ENCODE assay signal across 12 cellular contexts in the genomic region with DNA sequence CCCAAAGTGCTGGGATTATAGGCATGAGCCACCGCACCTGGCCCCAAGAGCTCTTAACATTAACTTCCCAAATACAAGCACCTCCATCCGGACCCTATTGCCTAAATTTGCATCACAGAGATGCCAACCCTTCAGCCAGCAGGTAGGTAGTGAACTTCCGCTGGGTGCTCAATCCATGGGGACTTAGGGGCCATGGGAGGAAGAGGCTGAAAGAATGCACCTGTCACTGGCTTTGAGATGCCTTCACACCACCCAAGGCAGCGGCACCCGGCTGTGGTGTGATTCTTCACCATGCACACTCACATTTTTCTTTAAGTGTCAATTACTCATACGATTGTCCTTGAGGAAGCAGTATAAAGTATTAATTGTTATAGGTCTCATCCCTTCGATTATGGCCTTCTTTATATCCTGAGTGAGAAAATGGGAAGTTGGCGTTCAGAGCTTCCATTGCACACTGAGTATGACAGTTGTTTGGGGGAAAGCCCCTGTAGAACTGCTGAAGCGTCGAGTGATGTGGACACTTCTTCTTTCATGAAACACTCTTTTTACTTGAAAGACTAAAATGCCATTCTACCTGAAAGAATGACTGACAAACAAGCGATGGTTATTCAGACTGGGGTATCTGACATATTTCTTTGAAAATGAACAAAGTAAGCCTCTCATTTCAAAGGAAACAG. TPM values are rescaled to one million over a fixed set of nuclear protein-coding genes. Genes with fewer than 3 reads are reported as not detected.
A peak's percentile ranks its signal among the peaks of the same experiment; 100 is the strongest.
DNase-seq lines count a peak whose midpoint lies in the region; ATAC-seq and TF ChIP-seq lines count a peak whose summit lies in the region.
"Had no signal": no experiment of that assay in that cellular context is flagged by ENCODE, and none has a peak within 500 bp of the region (broad histone marks: within the 10 kb centered on the region; RNA-seq: fewer than 3 reads in every experiment).

No MANE protein-coding gene starts in this region.

- ATAC-seq in GM18907 (IDR thresholded peaks at IDR 0.05; ENCODE audit: unreplicated experiment): peak; percentile 78
- peak; percentile 50 for ATAC-seq in HG02642 (IDR thresholded peaks at IDR 0.05; ENCODE audit: poor library complexity, unreplicated experiment)
- no peak for ATAC-seq in sciatic nerve

- no peak for TF ChIP-seq CTCF in transverse colon (IDR thresholded peaks at IDR 0.05)

- no peak for TF ChIP-seq EP300 in transverse colon (IDR thresholded peaks at IDR 0.05; ENCODE audit: low read depth)

- no peak overlapping the region for H3K4me3 ChIP-seq in transverse colon
- H3K4me3 ChIP-seq: right lobe of liver, testis had no signal

- no peaks in the 10 kb centered on the region for H3K9me3 ChIP-seq in transverse colon
- H3K9me3 ChIP-seq: right lobe of liver, testis had no signal

- no peaks in the 10 kb centered on the region for H3K27me3 ChIP-seq in transverse colon
- H3K27me3 ChIP-seq: right lobe of liver, testis had no signal

- H3K4me1 ChIP-seq in transverse colon: no peaks in the 10 kb centered on the region
- H3K4me1 ChIP-seq: right lobe of liver had no signal

- intact Hi-C loops in sciatic nerve (cut with DNase I) (no loop called here), transverse colon (cut with DNase I; ENCODE audit: low total_unique reads) (no loop called here)

- 74 to 85% methylated on average over 8 to 11 of the region's 11 CpGs for WGBS in transverse colon (ENCODE audit: low coverage in 1 of 2), 2 donors

- H3K27ac ChIP-seq in transverse colon: no peak overlapping the region
- H3K27ac ChIP-seq: right lobe of liver, testis had no signal

- DNase-seq in NOMO-1 treated with dmso at 0.1 percent for 144 hours (lab: John Stamatoyannopoulos, UW; ENCODE audit: unreplicated experiment): peak; percentile 15
- DNase-seq in sciatic nerve (ENCODE audit: low spot score): peak; percentile 42
- no peak for DNase-seq in NCI-H1092 (lab: John Stamatoyannopoulos, UW)
- DNase-seq in activated CD4-positive, alpha-beta T cell treated with anti-CD3 and anti-CD28 coated beads for 1 hour: no peak
- DNase-seq in transverse colon: no peak
- DNase-seq in HPDE6-E6E7 (ENCODE audit: extremely low spot score): no peak
- DNase-seq: HFFc6, MM.1S, right lobe of liver, testis had no signal

- in situ Hi-C loops in transverse colon (cut with MboI; ENCODE audit: low pct_ligation_motif_present in 1 of 4, low pct_unique_long_range_greater_than_20kb in 1 of 4, low sequenced_read_pairs in 3 of 4): no loop called here

- H3K36me3 ChIP-seq in transverse colon: no peaks in the 10 kb centered on the region
- H3K36me3 ChIP-seq: right lobe of liver had no signal

- TF ChIP-seq POLR2A in transverse colon (IDR thresholded peaks at IDR 0.05): no peak

RNA-seq across cellular contexts. Expression of gene BIN1, which starts 51.8 kb away (rescaled TPM):
- total RNA-seq in sciatic nerve: 62.8 TPM
- total RNA-seq in transverse colon: 10 to 100 TPM; 33.3 to 39.7 (median 38.4) TPM

Comparison
In these comparisons a context has a peak if more than half of its experiments do, and no peak if none do; other contexts are left out.
1. DNase-seq: peak in NOMO-1 treated with dmso at 0.1 percent for 144 hours (single experiment) and sciatic nerve (single experiment); none in NCI-H1092 (single experiment), activated CD4-positive, alpha-beta T cell treated with anti-CD3 and anti-CD28 coated beads for 1 hour (single experiment), transverse colon (single experiment) and HPDE6-E6E7 (single experiment).